ENCODE assay signal across 8 cellular contexts in genomic region chr18:26863122-26863879, GRCh38. TPM values are rescaled to one million over a fixed set of nuclear protein-coding genes. Genes with fewer than 3 reads are reported as not detected.
DNase-seq lines count a peak whose midpoint lies in the region; ATAC-seq and TF ChIP-seq lines count a peak whose summit lies in the region.

No MANE protein-coding gene starts in this region.

- peaks cover 0 to 39% (median 0%) of the 10 kb centered on the region in 4 donors for H3K27me3 ChIP-seq in esophagus squamous epithelium
- peaks cover 3% of the 10 kb centered on the region for H3K27me3 ChIP-seq in neuron (ENCODE audit: insufficient read depth, low read length)

- H3K9me3 ChIP-seq in esophagus squamous epithelium (no peaks in the 10 kb centered on the region), neuron (ENCODE audit: low read length) (no peaks in the 10 kb centered on the region)

- H3K4me3 ChIP-seq in esophagus squamous epithelium (peak overlapping the region; percentile 17 to 62 (median 36)), neuron (ENCODE audit: low read length) (peak overlapping the region; percentile 27)

- intact Hi-C loops in esophagus squamous epithelium (cut with DNase I): no loop called here

- no peaks in the 10 kb centered on the region for H3K36me3 ChIP-seq in esophagus squamous epithelium
- H3K36me3 ChIP-seq in neuron (ENCODE audit: insufficient read depth, low read length): no peaks in the 10 kb centered on the region

- DNase-seq in DMS153 (lab: John Stamatoyannopoulos, UW) (peak; percentile 89), NCI-H510A (lab: John Stamatoyannopoulos, UW) (peak; percentile 68), esophagus squamous epithelium (lab: John Stamatoyannopoulos, UW) (no peak), dedifferentiated amniotic fluid mesenchymal stem cell (ENCODE audit: extremely low spot score) (no peak), epidermal melanocyte (ENCODE audit: insufficient read length, low spot score) (no peak)

- no peak for TF ChIP-seq CTCF in esophagus squamous epithelium (IDR thresholded peaks at IDR 0.05)

- H3K27ac ChIP-seq in esophagus squamous epithelium: no peak overlapping the region

- H3K4me1 ChIP-seq in esophagus squamous epithelium: peaks cover 0 to 12% (median 5%) of the 10 kb centered on the region in 3 donors
- H3K4me1 ChIP-seq in neuron (ENCODE audit: insufficient read depth, low read length): peaks cover 22% of the 10 kb centered on the region

- no peak overlapping the region for H2AFZ ChIP-seq in neuron (ENCODE audit: low read depth, low read length)

- ATAC-seq in HG03139 (IDR thresholded peaks at IDR 0.05; ENCODE audit: unreplicated experiment): no peak
- ATAC-seq in GM18861 (IDR thresholded peaks at IDR 0.05; ENCODE audit: unreplicated experiment): no peak

- no peak for TF ChIP-seq POLR2A in esophagus squamous epithelium (IDR thresholded peaks at IDR 0.05)

- WGBS in esophagus squamous epithelium, 2 donors: 5 to 20% methylated on average over 6 to 24 of the region's 40 CpGs

RNA-seq across cellular contexts. Expression of gene AQP4, which starts 2.2 kb away (rescaled TPM):
- under 1 TPM in 1 of 4 donors, not detected in 3; 0.23 TPM for total RNA-seq in esophagus squamous epithelium

Comparison
In these comparisons a context has a peak if more than half of its experiments do, and no peak if none do; other contexts are left out.
1. DNase-seq: peak in DMS153 (single experiment) and NCI-H510A (single experiment); none in esophagus squamous epithelium (single experiment), dedifferentiated amniotic fluid mesenchymal stem cell (single experiment) and epidermal melanocyte (single experiment).